Comparison of ENCODE assay signal across 1 cellular context in the genomic region with DNA sequence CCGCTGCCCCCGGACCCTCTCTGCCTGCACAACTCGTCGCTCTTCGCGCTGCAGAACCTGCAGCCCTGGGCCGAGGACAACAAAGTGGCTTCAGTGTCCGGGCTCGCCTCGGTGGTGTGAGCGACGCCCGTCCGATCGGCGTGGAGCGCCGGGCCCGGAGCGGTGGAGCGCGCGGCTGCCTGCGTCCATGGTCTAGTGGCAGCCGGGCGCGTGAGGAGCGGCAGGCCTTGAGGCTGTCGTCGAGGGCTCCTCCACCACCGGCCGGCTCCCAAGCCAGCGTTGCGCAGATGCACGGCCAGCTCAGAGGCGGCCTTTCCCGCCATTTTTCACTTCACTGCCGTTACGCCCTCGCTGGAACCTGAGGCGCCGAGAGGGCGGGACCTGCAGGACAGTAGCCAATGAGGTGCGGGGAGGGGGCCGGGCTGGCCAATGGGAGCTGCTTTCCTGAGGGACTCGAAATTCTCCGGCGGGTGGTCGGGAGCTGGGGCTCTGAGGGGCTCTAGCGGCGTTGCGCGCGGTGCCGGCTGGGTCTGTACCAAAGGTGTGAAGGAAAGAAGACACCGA.
TF ChIP-seq lines count a peak whose summit lies in the region.

No MANE protein-coding gene starts in this region.

TF ChIP-seq in WTC11, 78 proteins besides CTCF, POLR2A, EP300 and RAD21 (continued from another document):
- TF ChIP-seq, protein P1, sequence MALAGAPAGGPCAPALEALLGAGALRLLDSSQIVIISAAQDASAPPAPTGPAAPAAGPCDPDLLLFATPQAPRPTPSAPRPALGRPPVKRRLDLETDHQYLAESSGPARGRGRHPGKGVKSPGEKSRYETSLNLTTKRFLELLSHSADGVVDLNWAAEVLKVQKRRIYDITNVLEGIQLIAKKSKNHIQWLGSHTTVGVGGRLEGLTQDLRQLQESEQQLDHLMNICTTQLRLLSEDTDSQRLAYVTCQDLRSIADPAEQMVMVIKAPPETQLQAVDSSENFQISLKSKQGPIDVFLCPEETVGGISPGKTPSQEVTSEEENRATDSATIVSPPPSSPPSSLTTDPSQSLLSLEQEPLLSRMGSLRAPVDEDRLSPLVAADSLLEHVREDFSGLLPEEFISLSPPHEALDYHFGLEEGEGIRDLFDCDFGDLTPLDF (CRISPR knock-in tag; IDR thresholded peaks at IDR 0.05): peak; percentile 96
- TF ChIP-seq HMGA2 (CRISPR knock-in tag; IDR thresholded peaks at IDR 0.05): no peak
- TF ChIP-seq GRHL2 (CRISPR knock-in tag; IDR thresholded peaks at IDR 0.05; ENCODE audit: insufficient replicate concordance, severe bottlenecking): no peak
- no peak for TF ChIP-seq MXD4 (CRISPR knock-in tag; IDR thresholded peaks at IDR 0.05; ENCODE audit: borderline replicate concordance)
- TF ChIP-seq JUN (CRISPR knock-in tag; IDR thresholded peaks at IDR 0.05): peak; percentile 93
- peak; percentile 43; the same call in 1 of the 2 replicates for TF ChIP-seq ELF4 (CRISPR knock-in tag; IDR thresholded peaks at IDR 0.05; ENCODE audit: low read depth)
- peak; percentile 97 for TF ChIP-seq FOXP1 (CRISPR knock-in tag; IDR thresholded peaks at IDR 0.05; ENCODE audit: borderline replicate concordance)
- TF ChIP-seq, protein P2, sequence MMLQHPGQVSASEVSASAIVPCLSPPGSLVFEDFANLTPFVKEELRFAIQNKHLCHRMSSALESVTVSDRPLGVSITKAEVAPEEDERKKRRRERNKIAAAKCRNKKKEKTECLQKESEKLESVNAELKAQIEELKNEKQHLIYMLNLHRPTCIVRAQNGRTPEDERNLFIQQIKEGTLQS (CRISPR knock-in tag; conservative IDR thresholded peaks at IDR 0.05): no peak; the same call in 1 of the 2 replicates
- TF ChIP-seq CREB1 (CRISPR knock-in tag; IDR thresholded peaks at IDR 0.05): peak; percentile 93
- peak; percentile 96 for TF ChIP-seq MYBL2 (CRISPR knock-in tag; IDR thresholded peaks at IDR 0.05)
- TF ChIP-seq ZBTB21 (CRISPR knock-in tag; IDR thresholded peaks at IDR 0.05; ENCODE audit: borderline replicate concordance): peak; percentile 67; the same call in 1 of the 2 replicates
- peak; percentile 80 for TF ChIP-seq TEAD4 (CRISPR knock-in tag; IDR thresholded peaks at IDR 0.05)
- TF ChIP-seq ATF1 (CRISPR knock-in tag; IDR thresholded peaks at IDR 0.05): peak; percentile 65; the same call in 1 of the 2 replicates
- peak; percentile 87 for TF ChIP-seq NR1H2 (CRISPR knock-in tag; IDR thresholded peaks at IDR 0.05)
- TF ChIP-seq, protein P3, sequence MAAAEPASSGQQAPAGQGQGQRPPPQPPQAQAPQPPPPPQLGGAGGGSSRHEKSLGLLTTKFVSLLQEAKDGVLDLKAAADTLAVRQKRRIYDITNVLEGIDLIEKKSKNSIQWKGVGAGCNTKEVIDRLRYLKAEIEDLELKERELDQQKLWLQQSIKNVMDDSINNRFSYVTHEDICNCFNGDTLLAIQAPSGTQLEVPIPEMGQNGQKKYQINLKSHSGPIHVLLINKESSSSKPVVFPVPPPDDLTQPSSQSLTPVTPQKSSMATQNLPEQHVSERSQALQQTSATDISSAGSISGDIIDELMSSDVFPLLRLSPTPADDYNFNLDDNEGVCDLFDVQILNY (CRISPR knock-in tag; IDR thresholded peaks at IDR 0.05): peak; percentile 83
- no peak for TF ChIP-seq GABPB1 (CRISPR knock-in tag; IDR thresholded peaks at IDR 0.05)
- no peak for TF ChIP-seq EMX1 (CRISPR knock-in tag; IDR thresholded peaks at IDR 0.05)
- TF ChIP-seq SMAD3 (CRISPR knock-in tag; IDR thresholded peaks at IDR 0.05; ENCODE audit: borderline replicate concordance): peak; percentile 42; the same call in 1 of the 2 replicates
- no peak for TF ChIP-seq NR3C1 (CRISPR knock-in tag; conservative IDR thresholded peaks at IDR 0.05; ENCODE audit: low read depth)
TF ChIP-seq in WTC11: peak in this region for 41.
